ENCODE assay signal across 8 cellular contexts in genomic region chr9:32572900-32573523, GRCh38. TPM values are rescaled to one million over a fixed set of nuclear protein-coding genes. Genes with fewer than 3 reads are reported as not detected.
DNase-seq lines count a peak whose midpoint lies in the region; ATAC-seq and TF ChIP-seq lines count a peak whose summit lies in the region.

NDUFB6 (minus strand) TSS chr9:32573159; CDS start chr9:32573060, 99 bp downstream.

- peaks cover 46% of the 10 kb centered on the region for H3K79me2 ChIP-seq in osteoblast (ENCODE audit: insufficient read depth, low read length)

- H3K27ac ChIP-seq in osteoblast (ENCODE audit: low read depth, low read length) (peak within 1 kb of the TSS; percentile 81), thoracic aorta (peak within 1 kb of the TSS; percentile 86 to 90)

- H2AFZ ChIP-seq in osteoblast (ENCODE audit: low read length) = peak within 1 kb of the TSS; percentile 100

- H3K9me3 Mint-ChIP-seq in activated naive CD4-positive, alpha-beta T cell treated with anti-CD3 and anti-CD28 coated beads, Interleukin-2, amount 50 U/mL, for 72 hours = no peaks in the 10 kb centered on the region

- peak; percentile 96 for DNase-seq in NCI-H1092 treated with DMSO at 0.1 percent for 48 hours (lab: John Stamatoyannopoulos, UW)
- peak; percentile 85 for DNase-seq in SKM-1 (lab: John Stamatoyannopoulos, UW; ENCODE audit: unreplicated experiment)
- DNase-seq in activated naive CD4-positive, alpha-beta T cell treated with anti-CD3 and anti-CD28 coated beads, Interleukin-2, amount 50 U/mL, for 72 hours (ENCODE audit: low spot score in 2 of 2) = peak; percentile 91 to 92
- no peak for DNase-seq in glomerular endothelial cell (ENCODE audit: extremely low read depth, low read depth, low spot score)
- peak; percentile 92 for DNase-seq in osteoblast (ENCODE audit: insufficient read length, low spot score, missing footprints)
- peak; percentile 81 for DNase-seq in thoracic aorta (ENCODE audit: low spot score)

- H3K4me1 ChIP-seq in osteoblast (ENCODE audit: insufficient read depth, low read length) (peaks cover 18% of the 10 kb centered on the region), thoracic aorta (ENCODE audit: control insufficient read depth in 1 of 2, low read depth in 2 of 2) (peaks cover 12 to 26% of the 10 kb centered on the region in 2 donors)

- H3K27me3 ChIP-seq in osteoblast (ENCODE audit: insufficient read depth, low read length) = no peaks in the 10 kb centered on the region
- H3K27me3 ChIP-seq in thoracic aorta (replicated peaks; ENCODE audit: insufficient read depth) = no peaks in the 10 kb centered on the region

- peak within 1 kb of the TSS; percentile 99 for H3K4me3 ChIP-seq in GM08714 (ENCODE audit: low read length)
- peak within 1 kb of the TSS; percentile 89 for H3K4me3 ChIP-seq in osteoblast (ENCODE audit: insufficient read depth, low read length)
- peak within 1 kb of the TSS; percentile 92 for H3K4me3 ChIP-seq in thoracic aorta

- TF ChIP-seq CTCF in osteoblast (IDR thresholded peaks at IDR 0.05; ENCODE audit: extremely low read depth, low read depth, low read length) (no peak), thoracic aorta (IDR thresholded peaks at IDR 0.05) (no peak)

- peaks cover 5% of the 10 kb centered on the region for H4K20me1 ChIP-seq in osteoblast (ENCODE audit: insufficient read depth, low read length)

- H3K27ac Mint-ChIP-seq in activated naive CD4-positive, alpha-beta T cell treated with anti-CD3 and anti-CD28 coated beads, Interleukin-2, amount 50 U/mL, for 72 hours = peak within 1 kb of the TSS; percentile 93 to 99

- peaks cover 0 to 23% of the 10 kb centered on the region in 2 donors for H3K36me3 Mint-ChIP-seq in activated naive CD4-positive, alpha-beta T cell treated with anti-CD3 and anti-CD28 coated beads, Interleukin-2, amount 50 U/mL, for 72 hours

- no peaks in the 10 kb centered on the region for H3K9me3 ChIP-seq in osteoblast (ENCODE audit: low read depth, low read length)
- H3K9me3 ChIP-seq in thoracic aorta = no peaks in the 10 kb centered on the region

- ATAC-seq in HG02610 (IDR thresholded peaks at IDR 0.05; ENCODE audit: unreplicated experiment) (peak; percentile 91), thoracic aorta (ENCODE audit: insufficient number of reproducible peaks, low FRiP score, low read depth) (peak; percentile 82)
- ATAC-seq in activated naive CD4-positive, alpha-beta T cell treated with anti-CD3 and anti-CD28 coated beads, Interleukin-2, amount 50 U/mL, for 72 hours = peak; percentile 87 to 88

- H3K36me3 ChIP-seq in osteoblast (ENCODE audit: insufficient read depth, low read length) (peaks cover 3% of the 10 kb centered on the region), thoracic aorta (no peaks in the 10 kb centered on the region)

- H3K4me2 ChIP-seq in osteoblast (ENCODE audit: insufficient read depth, low read length) = peak within 1 kb of the TSS; percentile 99

RNA-seq across cellular contexts. Expression of gene NDUFB6, which starts in this region (rescaled TPM):
- total RNA-seq in activated naive CD4-positive, alpha-beta T cell treated with anti-CD3 and anti-CD28 coated beads, Interleukin-2, amount 50 U/mL, for 72 hours = 10 to 100 TPM; 42.9 to 83.9 TPM
- total RNA-seq in glomerular endothelial cell = 37.0 and 66.6 TPM in 2 replicates
- total RNA-seq in osteoblast = 24.2 and 37.1 TPM in 2 replicates
- 10 to 100 TPM; 20.9 to 24.1 TPM for total RNA-seq in thoracic aorta
